Comparison of ENCODE assay signal across 8 cellular contexts in genomic region chr6:157273756-157274088, GRCh38. TPM values are rescaled to one million over a fixed set of nuclear protein-coding genes. Genes with fewer than 3 reads are reported as not detected.
DNase-seq lines count a peak whose midpoint lies in the region; ATAC-seq, FAIRE-seq and TF ChIP-seq lines count a peak whose summit lies in the region.

No MANE protein-coding gene starts in this region.

- peak overlapping the region; percentile 82 for H3K27ac Mint-ChIP-seq in dendritic cell treated with granulocyte-macrophage colony-stimulating factor and Interleukin-4, amounts not matched to agents 40 ng/mL and 50 ng/mL, for 4 days
- H3K27ac Mint-ChIP-seq in natural killer cell, result peak overlapping the region; percentile 88 to 94

- H3K27me3 Mint-ChIP-seq in dendritic cell treated with granulocyte-macrophage colony-stimulating factor and Interleukin-4, amounts not matched to agents 40 ng/mL and 50 ng/mL, for 4 days, result peaks cover 27% of the 10 kb centered on the region
- H3K27me3 Mint-ChIP-seq in natural killer cell (ENCODE audit: low read depth in 2 of 2), result peaks cover 0 to 4% of the 10 kb centered on the region in 2 donors

- FAIRE-seq in H54 (lab: Jason Lieb, UNC), result no peak

- intact Hi-C loops in dendritic cell treated with granulocyte-macrophage colony-stimulating factor and Interleukin-4, amounts not matched to agents 40 ng/mL and 50 ng/mL, for 4 days (cut with micrococcal nuclease), result loop anchor here (10.0 kb wide), 2 partner anchors 249 to 1949 kb away; no protein-coding TSS in a partner anchor
- intact Hi-C loops in natural killer cell (cut with micrococcal nuclease), result loop anchor here (1.0 to 5.0 kb wide), 4 partner anchors 36 to 709 kb away; no protein-coding TSS in a partner anchor

- peak; percentile 77 for DNase-seq in D341Med (ENCODE audit: low spot score)
- peak; percentile 53 for DNase-seq in H54 (ENCODE audit: insufficient read length, low spot score)
- peak; percentile 87 for DNase-seq in NCI-H1436 (lab: John Stamatoyannopoulos, UW)
- DNase-seq in activated CD4-positive, alpha-beta T cell treated with anti-CD3 and anti-CD28 coated beads, Interleukin-2, amount 50 U/mL, for 1 hour, result peak; percentile 61
- DNase-seq in natural killer cell, result peak; percentile 52
- peak in 5 of 6 experiments; percentile 51 to 70 (median 54) for DNase-seq in stimulated activated naive CD4-positive, alpha-beta T cell (lab: John Stamatoyannopoulos, UW)
- no peak for DNase-seq in ureter (ENCODE audit: low spot score)

- peaks cover 11% of the 10 kb centered on the region for H3K9me3 Mint-ChIP-seq in dendritic cell treated with granulocyte-macrophage colony-stimulating factor and Interleukin-4, amounts not matched to agents 40 ng/mL and 50 ng/mL, for 4 days
- peaks cover 4 to 8% of the 10 kb centered on the region in 2 donors for H3K9me3 Mint-ChIP-seq in natural killer cell

- no peak for TF ChIP-seq CTCF in natural killer cell (IDR thresholded peaks at IDR 0.05)

- H3K4me1 Mint-ChIP-seq in dendritic cell treated with granulocyte-macrophage colony-stimulating factor and Interleukin-4, amounts not matched to agents 40 ng/mL and 50 ng/mL, for 4 days (ENCODE audit: low read depth), result peaks cover 7% of the 10 kb centered on the region
- peaks cover 7 to 19% of the 10 kb centered on the region in 2 donors for H3K4me1 Mint-ChIP-seq in natural killer cell

- TF ChIP-seq POLR2A in H54 (IDR thresholded peaks at IDR 0.05; ENCODE audit: low read depth, low read length), result no peak

- ATAC-seq in natural killer cell, result peak; percentile 38 to 43 (median 42)

- peak overlapping the region; percentile 90 for H3K4me3 Mint-ChIP-seq in dendritic cell treated with granulocyte-macrophage colony-stimulating factor and Interleukin-4, amounts not matched to agents 40 ng/mL and 50 ng/mL, for 4 days
- peak overlapping the region; percentile 96 for H3K4me3 Mint-ChIP-seq in natural killer cell

- no peaks in the 10 kb centered on the region for H3K36me3 Mint-ChIP-seq in dendritic cell treated with granulocyte-macrophage colony-stimulating factor and Interleukin-4, amounts not matched to agents 40 ng/mL and 50 ng/mL, for 4 days (ENCODE audit: low read depth)
- no peaks in the 10 kb centered on the region for H3K36me3 Mint-ChIP-seq in natural killer cell

RNA-seq across cellular contexts. Expression of gene TMEM242, which starts 49.6 kb away (rescaled TPM):
- total RNA-seq in natural killer cell, result 10 to 100 TPM; 18.5 to 24.8 (median 19.8) TPM
- total RNA-seq in ureter, result 12.9 TPM
